2 cellular contexts compared by ENCODE assay signal in genomic region chr10:119643306-119644214, GRCh38.
TF ChIP-seq lines count a peak whose summit lies in the region.

No MANE protein-coding gene starts in this region.

TF ChIP-seq in A549, 52 proteins besides CTCF, POLR2A, EP300 and RAD21 (continued from another document):
- TF ChIP-seq, protein P1, sequence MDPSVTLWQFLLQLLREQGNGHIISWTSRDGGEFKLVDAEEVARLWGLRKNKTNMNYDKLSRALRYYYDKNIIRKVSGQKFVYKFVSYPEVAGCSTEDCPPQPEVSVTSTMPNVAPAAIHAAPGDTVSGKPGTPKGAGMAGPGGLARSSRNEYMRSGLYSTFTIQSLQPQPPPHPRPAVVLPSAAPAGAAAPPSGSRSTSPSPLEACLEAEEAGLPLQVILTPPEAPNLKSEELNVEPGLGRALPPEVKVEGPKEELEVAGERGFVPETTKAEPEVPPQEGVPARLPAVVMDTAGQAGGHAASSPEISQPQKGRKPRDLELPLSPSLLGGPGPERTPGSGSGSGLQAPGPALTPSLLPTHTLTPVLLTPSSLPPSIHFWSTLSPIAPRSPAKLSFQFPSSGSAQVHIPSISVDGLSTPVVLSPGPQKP (IDR thresholded peaks at IDR 0.05; ENCODE audit: low read depth, low read length), result no peak
- TF ChIP-seq REST (IDR thresholded peaks at IDR 0.05) (no peak), RNF2 (IDR thresholded peaks at IDR 0.05; ENCODE audit: borderline replicate concordance, low read depth) (no peak), GATA3 (IDR thresholded peaks at IDR 0.05; ENCODE audit: borderline replicate concordance) (no peak), RCOR1 (IDR thresholded peaks at IDR 0.05; ENCODE audit: low read depth, low read length) (no peak), HDAC2 (IDR thresholded peaks at IDR 0.05) (no peak), KDM5A (IDR thresholded peaks at IDR 0.05) (no peak), TFCP2L1 (CRISPR knock-in tag; IDR thresholded peaks at IDR 0.05) (no peak), E2F6 (IDR thresholded peaks at IDR 0.05; ENCODE audit: borderline replicate concordance, low read depth) (no peak)

TF ChIP-seq in HCT116, 20 proteins besides CTCF, POLR2A, EP300 and RAD21 (continued from another document):
- TF ChIP-seq SRF (IDR thresholded peaks at IDR 0.05; ENCODE audit: low read depth) (no peak), CBX3 (IDR thresholded peaks at IDR 0.05; ENCODE audit: low read depth) (no peak), SP1 (IDR thresholded peaks at IDR 0.05; ENCODE audit: low read depth) (no peak), POLR2AphosphoS5 (IDR thresholded peaks at IDR 0.05; ENCODE audit: low read depth, low read length) (no peak), TCF7L2 (IDR thresholded peaks at IDR 0.05; ENCODE audit: borderline replicate concordance, extremely low read depth, insufficient read depth, insufficient read length) (no peak), JUND (IDR thresholded peaks at IDR 0.05) (no peak), SIN3A (IDR thresholded peaks at IDR 0.05; ENCODE audit: low read depth) (no peak)
- TF ChIP-seq, protein P2, sequence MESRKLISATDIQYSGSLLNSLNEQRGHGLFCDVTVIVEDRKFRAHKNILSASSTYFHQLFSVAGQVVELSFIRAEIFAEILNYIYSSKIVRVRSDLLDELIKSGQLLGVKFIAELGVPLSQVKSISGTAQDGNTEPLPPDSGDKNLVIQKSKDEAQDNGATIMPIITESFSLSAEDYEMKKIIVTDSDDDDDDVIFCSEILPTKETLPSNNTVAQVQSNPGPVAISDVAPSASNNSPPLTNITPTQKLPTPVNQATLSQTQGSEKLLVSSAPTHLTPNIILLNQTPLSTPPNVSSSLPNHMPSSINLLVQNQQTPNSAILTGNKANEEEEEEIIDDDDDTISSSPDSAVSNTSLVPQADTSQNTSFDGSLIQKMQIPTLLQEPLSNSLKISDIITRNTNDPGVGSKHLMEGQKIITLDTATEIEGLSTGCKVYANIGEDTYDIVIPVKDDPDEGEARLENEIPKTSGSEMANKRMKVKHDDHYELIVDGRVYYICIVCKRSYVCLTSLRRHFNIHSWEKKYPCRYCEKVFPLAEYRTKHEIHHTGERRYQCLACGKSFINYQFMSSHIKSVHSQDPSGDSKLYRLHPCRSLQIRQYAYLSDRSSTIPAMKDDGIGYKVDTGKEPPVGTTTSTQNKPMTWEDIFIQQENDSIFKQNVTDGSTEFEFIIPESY (IDR thresholded peaks at IDR 0.05; ENCODE audit: extremely low read depth, insufficient replicate concordance, low read length), result no peak
